1 cellular context compared by ENCODE assay signal in genomic region chrX:132025085-132025484, GRCh38.
TF ChIP-seq lines count a peak whose summit lies in the region.

No MANE protein-coding gene starts in this region.

TF ChIP-seq in GM23338, 12 proteins besides CTCF, POLR2A, EP300 and RAD21 (continued from another document):
- TF ChIP-seq, protein P1, sequence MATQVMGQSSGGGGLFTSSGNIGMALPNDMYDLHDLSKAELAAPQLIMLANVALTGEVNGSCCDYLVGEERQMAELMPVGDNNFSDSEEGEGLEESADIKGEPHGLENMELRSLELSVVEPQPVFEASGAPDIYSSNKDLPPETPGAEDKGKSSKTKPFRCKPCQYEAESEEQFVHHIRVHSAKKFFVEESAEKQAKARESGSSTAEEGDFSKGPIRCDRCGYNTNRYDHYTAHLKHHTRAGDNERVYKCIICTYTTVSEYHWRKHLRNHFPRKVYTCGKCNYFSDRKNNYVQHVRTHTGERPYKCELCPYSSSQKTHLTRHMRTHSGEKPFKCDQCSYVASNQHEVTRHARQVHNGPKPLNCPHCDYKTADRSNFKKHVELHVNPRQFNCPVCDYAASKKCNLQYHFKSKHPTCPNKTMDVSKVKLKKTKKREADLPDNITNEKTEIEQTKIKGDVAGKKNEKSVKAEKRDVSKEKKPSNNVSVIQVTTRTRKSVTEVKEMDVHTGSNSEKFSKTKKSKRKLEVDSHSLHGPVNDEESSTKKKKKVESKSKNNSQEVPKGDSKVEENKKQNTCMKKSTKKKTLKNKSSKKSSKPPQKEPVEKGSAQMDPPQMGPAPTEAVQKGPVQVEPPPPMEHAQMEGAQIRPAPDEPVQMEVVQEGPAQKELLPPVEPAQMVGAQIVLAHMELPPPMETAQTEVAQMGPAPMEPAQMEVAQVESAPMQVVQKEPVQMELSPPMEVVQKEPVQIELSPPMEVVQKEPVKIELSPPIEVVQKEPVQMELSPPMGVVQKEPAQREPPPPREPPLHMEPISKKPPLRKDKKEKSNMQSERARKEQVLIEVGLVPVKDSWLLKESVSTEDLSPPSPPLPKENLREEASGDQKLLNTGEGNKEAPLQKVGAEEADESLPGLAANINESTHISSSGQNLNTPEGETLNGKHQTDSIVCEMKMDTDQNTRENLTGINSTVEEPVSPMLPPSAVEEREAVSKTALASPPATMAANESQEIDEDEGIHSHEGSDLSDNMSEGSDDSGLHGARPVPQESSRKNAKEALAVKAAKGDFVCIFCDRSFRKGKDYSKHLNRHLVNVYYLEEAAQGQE (IDR thresholded peaks at IDR 0.05; ENCODE audit: unreplicated experiment): no peak
- no peak for TF ChIP-seq NANOG (IDR thresholded peaks at IDR 0.05; ENCODE audit: borderline replicate concordance)
- TF ChIP-seq JUNB (IDR thresholded peaks at IDR 0.05; ENCODE audit: unreplicated experiment): no peak
- no peak for TF ChIP-seq ZNF114 (CRISPR knock-in tag; IDR thresholded peaks at IDR 0.05)
- TF ChIP-seq ZNF462 (CRISPR knock-in tag; IDR thresholded peaks at IDR 0.05): no peak
- TF ChIP-seq CREB1 (CRISPR knock-in tag; IDR thresholded peaks at IDR 0.05; ENCODE audit: low read depth): no peak
- TF ChIP-seq ZNF331 (CRISPR knock-in tag; IDR thresholded peaks at IDR 0.05; ENCODE audit: low read depth): no peak
- TF ChIP-seq STAT1 (IDR thresholded peaks at IDR 0.05; ENCODE audit: unreplicated experiment): no peak
- TF ChIP-seq EZH2phosphoT487 (IDR thresholded peaks at IDR 0.05; ENCODE audit: unreplicated experiment): no peak
- TF ChIP-seq POLR2AphosphoS5 (IDR thresholded peaks at IDR 0.05; ENCODE audit: low read depth): no peak
TF ChIP-seq in GM23338: peak in this region for 0.
